Comparison of ENCODE assay signal across 8 cellular contexts in genomic region chr1:94236630-94237290, GRCh38. TPM values are rescaled to one million over a fixed set of nuclear protein-coding genes. Genes with fewer than 3 reads are reported as not detected.
DNase-seq lines count a peak whose midpoint lies in the region; ATAC-seq and TF ChIP-seq lines count a peak whose summit lies in the region.

No MANE protein-coding gene starts in this region.

- peak; percentile 34 for ATAC-seq in GM18907 (IDR thresholded peaks at IDR 0.05; ENCODE audit: unreplicated experiment)
- peak; percentile 21 for ATAC-seq in activated CD8-positive, alpha-beta T cell treated with anti-CD3 and anti-CD28 coated beads for 36 hours
- peak; percentile 59 for ATAC-seq in Right ventricle myocardium inferior
- no peak for ATAC-seq in HG02870 (IDR thresholded peaks at IDR 0.05; ENCODE audit: unreplicated experiment)

- peak overlapping the region; percentile 72 for H3K4me3 ChIP-seq in AG10803 (ENCODE audit: low read length)
- H3K4me3 ChIP-seq in parathyroid adenoma (ENCODE audit: low read depth, low read length): peak overlapping the region; percentile 77

- H3K4me2 ChIP-seq in parathyroid adenoma (ENCODE audit: low read length): peak overlapping the region; percentile 90

- H3K79me2 ChIP-seq in parathyroid adenoma: peaks cover 2% of the 10 kb centered on the region

- POLR2A ChIA-PET in activated CD8-positive, alpha-beta T cell treated with anti-CD3 and anti-CD28 coated beads for 36 hours (lab: Charles Lee): interaction anchor here (0.6 kb wide), 1 partner anchor 97 kb away, joined by 3 read pairs; no protein-coding TSS in a partner anchor

- DNase-seq in AG10803 (ENCODE audit: low read depth): peak; percentile 43
- DNase-seq in HK-2 (ENCODE audit: unreplicated experiment): peak; percentile 35
- DNase-seq in activated CD8-positive, alpha-beta T cell treated with anti-CD3 and anti-CD28 coated beads for 36 hours: peak; percentile 12
- DNase-seq in Right ventricle myocardium inferior (ENCODE audit: missing footprints): peak; percentile 70
- no peak for DNase-seq in hippocampal formation (lab: John Stamatoyannopoulos, UW)

- peak overlapping the region; percentile 53 for H3K9ac ChIP-seq in parathyroid adenoma

- H3K9me3 Mint-ChIP-seq in activated CD8-positive, alpha-beta T cell treated with anti-CD3 and anti-CD28 coated beads for 36 hours: no peaks in the 10 kb centered on the region

- no peaks in the 10 kb centered on the region for H3K36me3 ChIP-seq in parathyroid adenoma (ENCODE audit: control insufficient read depth, insufficient read depth, low read length)

- peaks cover 72% of the 10 kb centered on the region for H3K27me3 Mint-ChIP-seq in activated CD8-positive, alpha-beta T cell treated with anti-CD3 and anti-CD28 coated beads for 36 hours

- no peaks in the 10 kb centered on the region for H3K27me3 ChIP-seq in parathyroid adenoma (ENCODE audit: control insufficient read depth, insufficient read depth, low read length)

- intact Hi-C loops in activated CD8-positive, alpha-beta T cell treated with anti-CD3 and anti-CD28 coated beads for 36 hours (cut with micrococcal nuclease): no loop called here
- intact Hi-C loops in Right ventricle myocardium inferior (cut with DNase I): loop anchor here (2.0 to 5.0 kb wide), 3 partner anchors 91 to 192 kb away; no protein-coding TSS in a partner anchor

- TF ChIP-seq CTCF in AG10803 (conservative IDR thresholded peaks at IDR 0.05; ENCODE audit: low read length) (peak; percentile 42), parathyroid adenoma (IDR thresholded peaks at IDR 0.05) (no peak)
- TF ChIP-seq CTCF in activated CD8-positive, alpha-beta T cell treated with anti-CD3 and anti-CD28 coated beads for 36 hours (IDR thresholded peaks at IDR 0.05): no peak

- no peaks in the 10 kb centered on the region for H3K36me3 Mint-ChIP-seq in activated CD8-positive, alpha-beta T cell treated with anti-CD3 and anti-CD28 coated beads for 36 hours (ENCODE audit: low read depth)

- H3K4me1 Mint-ChIP-seq in activated CD8-positive, alpha-beta T cell treated with anti-CD3 and anti-CD28 coated beads for 36 hours (ENCODE audit: low read depth): peaks cover 10% of the 10 kb centered on the region

- no peaks in the 10 kb centered on the region for H3K4me1 ChIP-seq in parathyroid adenoma

- no peak overlapping the region for H3K27ac Mint-ChIP-seq in activated CD8-positive, alpha-beta T cell treated with anti-CD3 and anti-CD28 coated beads for 36 hours

- H3K27ac ChIP-seq in parathyroid adenoma: peak overlapping the region; percentile 80

- CTCF ChIA-PET in activated CD8-positive, alpha-beta T cell treated with anti-CD3 and anti-CD28 coated beads for 36 hours (lab: Charles Lee): interaction anchor here (0.6 to 1.4 kb wide), 4 partner anchors 9 to 227 kb away, joined by 3 to 4 read pairs (median 3); no protein-coding TSS in a partner anchor

- peak overlapping the region; percentile 84 for H2AFZ ChIP-seq in parathyroid adenoma

- no peaks in the 10 kb centered on the region for H3K9me3 ChIP-seq in parathyroid adenoma (ENCODE audit: control insufficient read depth, low read length)

- peak overlapping the region; percentile 48 for H3K4me3 Mint-ChIP-seq in activated CD8-positive, alpha-beta T cell treated with anti-CD3 and anti-CD28 coated beads for 36 hours

RNA-seq across cellular contexts. Expression of gene ARHGAP29, which starts 0.6 kb away (rescaled TPM):
- not detected for total RNA-seq in activated CD8-positive, alpha-beta T cell treated with anti-CD3 and anti-CD28 coated beads for 36 hours
- 27.5 TPM for total RNA-seq in Right ventricle myocardium inferior

Comparison
In these comparisons a context has a peak if more than half of its experiments do, and no peak if none do; other contexts are left out.
1. DNase-seq: peak in AG10803 (single experiment), HK-2 (single experiment), activated CD8-positive, alpha-beta T cell treated with anti-CD3 and anti-CD28 coated beads for 36 hours (single experiment) and Right ventricle myocardium inferior (single experiment); none in hippocampal formation (0 of 2).
2. RNA of gene ARHGAP29, which starts 0.6 kb away (total RNA-seq): 27.5 TPM in Right ventricle myocardium inferior (single experiment); not detected in activated CD8-positive, alpha-beta T cell treated with anti-CD3 and anti-CD28 coated beads for 36 hours; every median in the first group is over 10 times any median in the second.